ENCODE assay signal across 24 cellular contexts in genomic region chr4:17174751-17175150, GRCh38.
"Had no signal": no experiment of that assay in that cellular context is flagged by ENCODE, and none has a peak within 500 bp of the region (broad histone marks: within the 10 kb centered on the region; RNA-seq: fewer than 3 reads in every experiment).

No MANE protein-coding gene starts in this region.

- H3K4me1 ChIP-seq: esophagus squamous epithelium, left lung, pancreas, tibial nerve, upper lobe of left lung had no signal

- DNase-seq: caudate nucleus; cerebellar nuclear complex; cortex of kidney; effector memory CD8-positive, alpha-beta T cell; erythroblast; esophagus squamous epithelium; foreskin melanocyte; glutamatergic neuron; kidney; left lung; natural killer cell; occipital lobe; pancreas; retina; small intestine; stimulated activated CD4-positive, alpha-beta T cell treated with anti-CD3 and anti-CD28 coated beads, Interleukin-15, amount 100 ng/mL, for 24 hours; stimulated activated CD4-positive, alpha-beta T cell treated with anti-CD3 and anti-CD28 coated beads, Interleukin-2, amount 100 ng/mL, for 48 hours; stimulated activated naive B cell treated with anti-CD40 and anti-IgM and Interleukin-4, amounts not matched to agents 10 μg/mL and 1 μg/mL and 100 μg/mL, for 72 hours; upper lobe of left lung had no signal

- H3K27ac ChIP-seq: esophagus squamous epithelium, left lung, pancreas, thoracic aorta, tibial nerve, upper lobe of left lung had no signal

- H3K36me3 ChIP-seq: esophagus squamous epithelium, left lung, pancreas, thoracic aorta, tibial nerve, upper lobe of left lung had no signal

- ATAC-seq: effector memory CD8-positive, alpha-beta T cell; left lung; natural killer cell; pancreas; stimulated activated naive B cell treated with anti-CD40 and anti-IgM and Interleukin-4, amounts not matched to agents 10 μg/mL and 1 μg/mL and 100 μg/mL, for 72 hours had no signal

- H3K4me3 ChIP-seq: esophagus squamous epithelium, left lung, lung, pancreas, thoracic aorta, tibial nerve, upper lobe of left lung had no signal

- H3K9me3 ChIP-seq: esophagus squamous epithelium, left lung, pancreas, thoracic aorta, tibial nerve, upper lobe of left lung had no signal

- FAIRE-seq: endometrium, kidney, pancreas, small intestine, urothelium cell line had no signal

- H3K27me3 ChIP-seq: esophagus squamous epithelium, left lung, pancreas, tibial nerve, upper lobe of left lung had no signal
